In genomic region chr1:1724035-1724864, GRCh38 we compare ENCODE assay signal across 8 cellular contexts. TPM values are rescaled to one million over a fixed set of nuclear protein-coding genes. Genes with fewer than 3 reads are reported as not detected.
DNase-seq lines count a peak whose midpoint lies in the region; ATAC-seq, FAIRE-seq and TF ChIP-seq lines count a peak whose summit lies in the region.
"Not testable (repeated sequence)": the region's sequence is repeated elsewhere in the genome, so short reads cannot be mapped to it uniquely, and the experiment has no call there.

Gene CDK11A (minus strand): TSS chr1:1724357. CDS start chr1:1722818, 1,539 bp downstream.

- peak within 1 kb of the TSS; percentile 97 for H3K27ac Mint-ChIP-seq in central memory CD8-positive, alpha-beta T cell (ENCODE audit: low read depth)

- H2AFZ ChIP-seq in keratinocyte (ENCODE audit: control insufficient read depth, low read length) = peak within 1 kb of the TSS; percentile 49

- H3K4me1 Mint-ChIP-seq in central memory CD8-positive, alpha-beta T cell = not testable (repeated sequence)

- peak within 1 kb of the TSS; percentile 63 to 64 (median 63) for H3K4me3 ChIP-seq in keratinocyte (ENCODE audit: control insufficient read depth in 2 of 3, extremely low read depth in 1 of 3, insufficient read depth in 2 of 3, low read depth in 1 of 3, low read length in 3 of 3)

- dilution Hi-C loops in keratinocyte (cut with MboI; ENCODE audit: extremely low pct_ligation_motif_present, low sequenced_read_pairs) = not testable (repeated sequence)

- H3K36me3 Mint-ChIP-seq in central memory CD8-positive, alpha-beta T cell (ENCODE audit: insufficient read depth) = peaks cover 38% of the 10 kb centered on the region

- not testable (repeated sequence) for H3K27me3 Mint-ChIP-seq in central memory CD8-positive, alpha-beta T cell

- peaks cover 15% of the 10 kb centered on the region for H3K79me2 ChIP-seq in keratinocyte (ENCODE audit: control insufficient read depth, insufficient read depth, low read length)

- H3K9ac ChIP-seq in keratinocyte (ENCODE audit: control insufficient read depth, extremely low read depth, insufficient read depth, low read length) = peak within 1 kb of the TSS; percentile 76

- H4K20me1 ChIP-seq in keratinocyte (ENCODE audit: control insufficient read depth, extremely low read depth, insufficient read depth, low read length) = not testable (repeated sequence)

- not testable (repeated sequence) for TF ChIP-seq CTCF in AG09319 (IDR thresholded peaks at IDR 0.05; ENCODE audit: low read depth, low read length); keratinocyte (optimal IDR thresholded peaks at IDR 0.05 in 1 of 3, IDR thresholded peaks at IDR 0.05 in 1 of 3, conservative IDR thresholded peaks at IDR 0.05 in 1 of 3; ENCODE audit: extremely low read depth in 1 of 3, insufficient read depth in 2 of 3, low read length in 3 of 3)

- ATAC-seq in HG03280 (IDR thresholded peaks at IDR 0.05; ENCODE audit: unreplicated experiment) = peak; percentile 94
- ATAC-seq in central memory CD8-positive, alpha-beta T cell (replicated peaks; ENCODE audit: extremely low read depth, poor library complexity, severe bottlenecking) = peak; percentile 96

- DNase-seq in AG09319 (ENCODE audit: extremely low read depth, low read depth) (peak; percentile 97), NCI-H446 (lab: John Stamatoyannopoulos, UW) (peak; percentile 99 to 100), keratinocyte (ENCODE audit: low read depth, low spot score) (peak; percentile 95)
- peak; percentile 99 for DNase-seq in activated CD4-positive, CD25-positive, alpha-beta regulatory T cell treated with anti-CD3 and anti-CD28 coated beads, Interleukin-2, amount 50 U/mL, for 16 hours (ENCODE audit: low read depth, low spot score)
- DNase-seq in central memory CD8-positive, alpha-beta T cell (ENCODE audit: low spot score in 2 of 2) = peak; percentile 75 to 97
- DNase-seq in stimulated activated CD4-positive, alpha-beta T cell treated with anti-CD3 and anti-CD28 coated beads, Interleukin-15, amount 100 ng/mL, for 1 hour (ENCODE audit: low read depth in 1 of 2, low spot score in 1 of 2) = peak; percentile 81 to 96

- H3K27me3 ChIP-seq in keratinocyte (ENCODE audit: control insufficient read depth, extremely low read depth, insufficient read depth, low read length) = not testable (repeated sequence)

- H3K4me3 Mint-ChIP-seq in central memory CD8-positive, alpha-beta T cell = peak within 1 kb of the TSS; percentile 94

- not testable (repeated sequence) for H3K4me1 ChIP-seq in keratinocyte (ENCODE audit: control insufficient read depth, extremely low read depth, insufficient read depth, low read length)

- not testable (repeated sequence) for H3K36me3 ChIP-seq in keratinocyte (ENCODE audit: control insufficient read depth in 2 of 2, extremely low read depth in 1 of 2, insufficient read depth in 2 of 2, low read length in 2 of 2)

- not testable (repeated sequence) for H3K9me3 ChIP-seq in keratinocyte (ENCODE audit: control insufficient read depth, low read depth, low read length)

- H3K27ac ChIP-seq in keratinocyte (ENCODE audit: control insufficient read depth, insufficient read depth, low read length) = peak within 1 kb of the TSS; percentile 60

- FAIRE-seq in keratinocyte (lab: Jason Lieb, UNC) = peak; percentile 68

- peak; percentile 42 for TF ChIP-seq POLR2A in GM18951 (IDR thresholded peaks at IDR 0.05; ENCODE audit: extremely low read depth, insufficient read depth, insufficient read length)

- in situ Hi-C loops in GM18951 (cut with MboI; ENCODE audit: low sequenced_read_pairs, unreplicated experiment) = loop anchor here (5.0 kb wide), 1 partner anchor 67 kb away; the partner anchor contains the start of gene CDK11B

- peak within 1 kb of the TSS; percentile 32 for H3K4me2 ChIP-seq in keratinocyte (ENCODE audit: control insufficient read depth, extremely low read depth, insufficient read depth, low read depth, low read length)

- not testable (repeated sequence) for H3K9me3 Mint-ChIP-seq in central memory CD8-positive, alpha-beta T cell

- not testable (repeated sequence) for H3K9me1 ChIP-seq in keratinocyte (ENCODE audit: control insufficient read depth, extremely low read depth, insufficient read depth, low read length)

RNA-seq across cellular contexts. Expression of gene CDK11A, which starts in this region (rescaled TPM):
- 3.5 to 5.3 TPM (median 3.9 TPM) in 3 replicates for polyA plus RNA-seq in keratinocyte
- 56.8 TPM for polyA plus RNA-seq in keratinocyte (2011; ENCODE audit: low read depth)
- polyA plus RNA-seq in keratinocyte (2011; cell fraction: cytosol; rRNA removed) = 2.1 and 5.2 TPM in 2 replicates
- 36.3 and 50.5 TPM in 2 replicates for polyA plus RNA-seq in keratinocyte (2011; cell fraction: nucleus; rRNA removed)
- polyA plus RNA-seq in keratinocyte (2012; ENCODE audit: low replicate concordance) = 13.0 and 29.7 TPM in 2 replicates
- polyA minus RNA-seq in keratinocyte = 4.1 to 12.6 TPM (median 4.7 TPM) in 3 replicates
- polyA minus RNA-seq in keratinocyte (2011; cell fraction: cytosol; rRNA and poly(A)+ RNA removed) = 229 TPM
- polyA minus RNA-seq in keratinocyte (2011; cell fraction: nucleus; rRNA and poly(A)+ RNA removed) = 11.9 and 14.7 TPM in 2 replicates

Comparison
In these comparisons a context has a peak if more than half of its experiments do, and no peak if none do; other contexts are left out.
1. Peak in every context shown above with its lines: DNase-seq, ATAC-seq, H3K4me3 ChIP-seq and H3K27ac ChIP-seq.